21 cellular contexts compared by ENCODE assay signal in genomic region chr3:61569856-61570255, GRCh38. TPM values are rescaled to one million over a fixed set of nuclear protein-coding genes. Genes with fewer than 3 reads are reported as not detected.
A peak's percentile ranks its signal among the peaks of the same experiment; 100 is the strongest.
DNase-seq lines count a peak whose midpoint lies in the region; ATAC-seq, FAIRE-seq and TF ChIP-seq lines count a peak whose summit lies in the region.
"Had no signal": no experiment of that assay in that cellular context is flagged by ENCODE, and none has a peak within 500 bp of the region (broad histone marks: within the 10 kb centered on the region; RNA-seq: fewer than 3 reads in every experiment).

No MANE protein-coding gene starts in this region.

- H3K36me3 ChIP-seq in breast epithelium (no peaks in the 10 kb centered on the region), adipocyte (ENCODE audit: control insufficient read depth, insufficient read depth, low read length, severe bottlenecking) (no peaks in the 10 kb centered on the region), HepG2 (replicated peaks in 1 of 2; ENCODE audit: control insufficient read depth in 1 of 2, insufficient read depth in 2 of 2, low read length in 2 of 2) (no peaks in the 10 kb centered on the region), mesendoderm (ENCODE audit: control insufficient read depth, insufficient read depth, low read length) (no peaks in the 10 kb centered on the region)

- H3K36me3 Mint-ChIP-seq in MCF 10A (ENCODE audit: insufficient read depth, unreplicated experiment): peaks cover 16% of the 10 kb centered on the region

- H4K5ac ChIP-seq in mesendoderm (ENCODE audit: low read length): no peak overlapping the region

- H3K18ac ChIP-seq in mesendoderm (ENCODE audit: low read length): no peak overlapping the region

- peaks cover 75% of the 10 kb centered on the region for H3K4me1 Mint-ChIP-seq in MCF 10A (ENCODE audit: insufficient read depth, unreplicated experiment)

- TF ChIP-seq CTCF in MCF 10A (IDR thresholded peaks at IDR 0.05; ENCODE audit: unreplicated experiment) (no peak), breast epithelium (IDR thresholded peaks at IDR 0.05) (no peak), HepG2 (CRISPR knock-in tag; IDR thresholded peaks at IDR 0.05) (no peak)

- no peaks in the 10 kb centered on the region for H3K27me3 Mint-ChIP-seq in MCF 10A (ENCODE audit: insufficient read depth, unreplicated experiment)

- no peak overlapping the region for H2AK5ac ChIP-seq in mesendoderm (ENCODE audit: low read length)

- H3K4me1 ChIP-seq in breast epithelium (no peaks in the 10 kb centered on the region), adipocyte (ENCODE audit: control insufficient read depth, insufficient read depth, low read length) (peaks cover 67% of the 10 kb centered on the region), HepG2 (ENCODE audit: insufficient read depth, low read length) (peaks cover 38% of the 10 kb centered on the region), mesendoderm (ENCODE audit: control insufficient read depth, low read depth, low read length) (peaks cover 6% of the 10 kb centered on the region)
- H3K4me1 ChIP-seq: HAP-1 had no signal

- H4K20me1 ChIP-seq in HepG2 (ENCODE audit: insufficient read depth, low read length): peaks cover 1% of the 10 kb centered on the region

- H3K9me3 ChIP-seq in breast epithelium (no peaks in the 10 kb centered on the region), adipocyte (ENCODE audit: control insufficient read depth, low read length) (no peaks in the 10 kb centered on the region), HepG2 (ENCODE audit: low read length) (no peaks in the 10 kb centered on the region)
- H3K9me3 ChIP-seq: Caco-2, HAP-1, SK-N-SH had no signal

- TF ChIP-seq RAD21 in HepG2 (CRISPR knock-in tag; IDR thresholded peaks at IDR 0.05): no peak

- no peaks in the 10 kb centered on the region for H3K9me3 Mint-ChIP-seq in MCF 10A (ENCODE audit: unreplicated experiment)

- no peak for FAIRE-seq in HepG2 (lab: Jason Lieb, UNC)
- FAIRE-seq: A204.1, K562 had no signal

- H3K27ac Mint-ChIP-seq in MCF 10A (ENCODE audit: low read depth, unreplicated experiment): peak overlapping the region; percentile 59
- H3K27ac Mint-ChIP-seq: CD4-positive, alpha-beta T cell had no signal

- POLR2A ChIA-PET in MCF 10A (lab: Yijun Ruan, JAX): interaction anchor here (7.0 kb wide), 1 partner anchor 7 kb away, joined by 76 read pairs; the partner anchor contains the start of gene PTPRG
- POLR2A ChIA-PET in HepG2 (lab: Yijun Ruan, JAX): interaction anchor here (1.3 kb wide), 1 partner anchor 9 kb away, joined by 7 read pairs; the partner anchor contains the start of gene PTPRG

- BruUV-seq in MCF 10A (replicated peaks; lab: Mats Ljungman, UMichigan) (no TSS peak), HepG2 (replicated peaks; lab: Mats Ljungman, UMichigan) (no TSS peak)

- H3K56ac ChIP-seq in mesendoderm (ENCODE audit: low read length): no peak overlapping the region

- H3K27ac ChIP-seq in breast epithelium (no peak overlapping the region), HepG2 (ENCODE audit: extremely low read length, insufficient read depth, low read length) (no peak overlapping the region), mesendoderm (ENCODE audit: low read depth, low read length) (no peak overlapping the region)

- H4K8ac ChIP-seq in mesendoderm (ENCODE audit: low read depth, low read length): no peak overlapping the region

- H3K4me3 ChIP-seq in breast epithelium (no peak overlapping the region), adipocyte (ENCODE audit: low read length) (no peak overlapping the region), HepG2 (replicated peaks in 1 of 3; ENCODE audit: insufficient read depth in 1 of 3, low read depth in 2 of 3, low read length in 3 of 3) (no peak overlapping the region), mesendoderm (ENCODE audit: low read length) (no peak overlapping the region)
- H3K4me3 ChIP-seq: HAP-1, K562 had no signal

- TF ChIP-seq EP300 in HepG2 (IDR thresholded peaks at IDR 0.05; ENCODE audit: low read depth in 2 of 2, low read length in 2 of 2) (no peak), HepG2 (CRISPR knock-in tag; IDR thresholded peaks at IDR 0.05; ENCODE audit: borderline replicate concordance) (no peak)

- H3K4me2 ChIP-seq in HepG2 (ENCODE audit: low read depth, low read length) (no peak overlapping the region), mesendoderm (ENCODE audit: low read length) (no peak overlapping the region)
- H3K4me2 ChIP-seq: SK-N-SH had no signal

- no peak overlapping the region for H2BK5ac ChIP-seq in mesendoderm (ENCODE audit: low read length)

- DNase-seq in MCF 10A (ENCODE audit: unreplicated experiment): no peak
- no peak for DNase-seq in breast epithelium (ENCODE audit: low spot score in 2 of 2)
- DNase-seq in adipocyte (ENCODE audit: low read depth): no peak
- DNase-seq in HepG2 (ENCODE audit: low spot score): peak; percentile 22
- no peak for DNase-seq in activated CD8-positive, alpha-beta memory T cell treated with anti-CD3 and anti-CD28 coated beads for 24 hours
- no peak for DNase-seq in mesendoderm
- DNase-seq in stimulated activated CD4-positive, alpha-beta T cell treated with anti-CD3 and anti-CD28 coated beads, Interleukin-4, amount 100 ng/mL, for 24 hours: no peak
- DNase-seq: Caco-2; CD4-positive, alpha-beta T cell; GF-D8; NCI-H1417 treated with DMSO at 0.1 percent for 48 hours; NCI-H187 treated with DMSO at 0.1 percent for 48 hours; NCI-H526; OCI-M1; RPMI8226; SHP77 treated with DMSO at 0.1 percent for 48 hours; SK-N-SH had no signal

- intact Hi-C loops in MCF 10A (cut with micrococcal nuclease): loop anchor here (10.0 kb wide), 1 partner anchor 205 kb away; no protein-coding TSS in a partner anchor
- intact Hi-C loops in breast epithelium (cut with DNase I; ENCODE audit: low total_unique reads): no loop called here
- intact Hi-C loops in HepG2 (cut with micrococcal nuclease; ENCODE audit: unreplicated experiment): loop anchor here (10.0 kb wide), 1 partner anchor 615 kb away; no protein-coding TSS in a partner anchor

- in situ Hi-C loops in HepG2 (cut with HindIII; ENCODE audit: extremely low pct_ligation_motif_present, low pct_unique_long_range_greater_than_20kb): loop anchor here (25.0 kb wide), 1 partner anchor 617 kb away; no protein-coding TSS in a partner anchor

- CTCF ChIA-PET in MCF 10A (lab: Yijun Ruan, JAX) (no interaction called here), HepG2 (lab: Yijun Ruan, JAX; ENCODE audit: low intra/inter-chr PET ratio, low total read pairs) (no interaction called here)

- TF ChIP-seq POLR2A in breast epithelium (IDR thresholded peaks at IDR 0.05) (no peak), HepG2 (IDR thresholded peaks at IDR 0.05; ENCODE audit: insufficient read depth in 1 of 2, low read depth in 2 of 2, low read length in 2 of 2) (no peak)

- H3K27me3 ChIP-seq in breast epithelium (no peaks in the 10 kb centered on the region), adipocyte (replicated peaks; ENCODE audit: control insufficient read depth, insufficient read depth, low read length) (no peaks in the 10 kb centered on the region), HepG2 (ENCODE audit: control insufficient read depth in 1 of 2, insufficient read depth in 2 of 2, low read length in 2 of 2) (no peaks in the 10 kb centered on the region), mesendoderm (ENCODE audit: insufficient read depth, low read length, poor library complexity) (no peaks in the 10 kb centered on the region)

- 78% methylated on average over 2 of the region's 2 CpGs for WGBS in HepG2 (ENCODE audit: low lambda C conversion rate)
- no CpG with 5 or more reads among the region's 2 CpGs for WGBS in mesendoderm (ENCODE audit: extremely low coverage, insufficient coverage, low lambda C conversion rate)

- no peak overlapping the region for H2AFZ ChIP-seq in HepG2 (ENCODE audit: low read length)

- no peak overlapping the region for H3K4me3 Mint-ChIP-seq in MCF 10A (ENCODE audit: unreplicated experiment)
- H3K4me3 Mint-ChIP-seq: CD4-positive, alpha-beta T cell had no signal

- peak; percentile 77 for ATAC-seq in HepG2
- no peak for ATAC-seq in GM19397 (IDR thresholded peaks at IDR 0.05; ENCODE audit: unreplicated experiment)
- ATAC-seq: K562 had no signal

- peaks cover 76% of the 10 kb centered on the region for H3K79me2 ChIP-seq in HepG2 (ENCODE audit: insufficient read depth, low read length)
- H3K79me2 ChIP-seq in mesendoderm (ENCODE audit: control insufficient read depth, insufficient read depth, low read length): peaks cover 98% of the 10 kb centered on the region

- peaks cover 13% of the 10 kb centered on the region for H3K79me1 ChIP-seq in mesendoderm (ENCODE audit: low read length)

- H2BK120ac ChIP-seq in mesendoderm (ENCODE audit: low read depth, low read length): no peak overlapping the region

- H3K9ac ChIP-seq in adipocyte (ENCODE audit: low read length) (peak overlapping the region; percentile 6), HepG2 (ENCODE audit: insufficient read depth, low read depth, low read length) (no peak overlapping the region), mesendoderm (ENCODE audit: low read length) (no peak overlapping the region)
- H3K9ac ChIP-seq: SK-N-SH had no signal

- H3K4ac ChIP-seq in mesendoderm (ENCODE audit: low read depth, low read length): no peak overlapping the region

- no peak overlapping the region for H2BK15ac ChIP-seq in mesendoderm (replicated peaks; ENCODE audit: low read depth)

- no peak overlapping the region for H3K23ac ChIP-seq in mesendoderm (ENCODE audit: low read length)

RNA-seq across cellular contexts. Expression of gene PTPRG, which starts 8.5 kb away (rescaled TPM):
- total RNA-seq in MCF 10A (2022) (47.9 and 54.5 TPM in 2 replicates), breast epithelium (100 to 1,000 TPM in 1 of 3 donors, 10 to 100 TPM in 2; 42.3 to 179 (median 61.6) TPM), HepG2 (2016; rRNA removed; fragmentation: Illumina TruSeq; extraction: Trizol) (17.8 and 25.3 TPM in 2 replicates)
- 1.5 and 3.0 TPM in 2 replicates for total RNA-seq in HepG2 (2016; cell fraction: cytosol; rRNA removed; fragmentation: Illumina TruSeq; extraction: Trizol; ENCODE audit: low read depth)
- 17.7 and 23.8 TPM in 2 replicates for total RNA-seq in HepG2 (2016; cell fraction: insoluble cytoplasmic fraction; rRNA removed; fragmentation: Illumina TruSeq; extraction: Trizol)
- total RNA-seq in HepG2 (2016; cell fraction: membrane; rRNA removed; fragmentation: Illumina TruSeq; extraction: Trizol): 6.6 and 7.5 TPM in 2 replicates
- 54.4 and 62.0 TPM in 2 replicates for total RNA-seq in HepG2 (2016; cell fraction: nucleus; rRNA removed; fragmentation: Illumina TruSeq; extraction: Trizol)
- 6.9 and 8.0 TPM in 2 replicates for polyA plus RNA-seq in HepG2 (2011; rRNA removed)
- 5.1 and 6.3 TPM in 2 replicates for polyA plus RNA-seq in HepG2 (2011; cell fraction: cytosol; rRNA removed)
- 11.3 and 14.5 TPM in 2 replicates for polyA plus RNA-seq in HepG2 (2011; cell fraction: nucleus; rRNA removed)
- 10.7 and 11.8 TPM in 2 replicates for polyA plus RNA-seq in HepG2 (2012)
- 0.58 and 0.68 TPM in 2 replicates for polyA plus RNA-seq in HepG2 (2016; cell fraction: cytosol; fragmentation: Illumina TruSeq; extraction: Trizol; ENCODE audit: low read depth)
- 9.2 and 9.6 TPM in 2 replicates for polyA plus RNA-seq in HepG2 (2016; cell fraction: insoluble cytoplasmic fraction; fragmentation: Illumina TruSeq; extraction: Trizol; ENCODE audit: low read depth)
- 1.3 and 1.5 TPM in 2 replicates for polyA plus RNA-seq in HepG2 (2016; cell fraction: membrane; fragmentation: Illumina TruSeq; extraction: Trizol; ENCODE audit: low read depth)
- polyA plus RNA-seq in HepG2 (2016; cell fraction: nucleus; fragmentation: Illumina TruSeq; extraction: Trizol; ENCODE audit: insufficient read depth, low read depth): 23.3 and 24.1 TPM in 2 replicates
- polyA minus RNA-seq in HepG2 (2011; rRNA and poly(A)+ RNA removed; ENCODE audit: low replicate concordance): 0.05 and 44.0 TPM in 2 replicates
- 24.8 and 27.2 TPM in 2 replicates for polyA minus RNA-seq in HepG2 (2011; cell fraction: cytosol; rRNA and poly(A)+ RNA removed)
- 79.6 and 89.1 TPM in 2 replicates for polyA minus RNA-seq in HepG2 (2011; cell fraction: nucleus; rRNA and poly(A)+ RNA removed)
- 52.1 TPM for polyA plus RNA-seq in mesendoderm (2013, experiment 1 of 2)
- polyA plus RNA-seq in mesendoderm (2013, experiment 2 of 2): 49.8 TPM
- polyA plus RNA-seq: K562 had no signal
